Comparison of ENCODE assay signal across 1 cellular context in the genomic region with DNA sequence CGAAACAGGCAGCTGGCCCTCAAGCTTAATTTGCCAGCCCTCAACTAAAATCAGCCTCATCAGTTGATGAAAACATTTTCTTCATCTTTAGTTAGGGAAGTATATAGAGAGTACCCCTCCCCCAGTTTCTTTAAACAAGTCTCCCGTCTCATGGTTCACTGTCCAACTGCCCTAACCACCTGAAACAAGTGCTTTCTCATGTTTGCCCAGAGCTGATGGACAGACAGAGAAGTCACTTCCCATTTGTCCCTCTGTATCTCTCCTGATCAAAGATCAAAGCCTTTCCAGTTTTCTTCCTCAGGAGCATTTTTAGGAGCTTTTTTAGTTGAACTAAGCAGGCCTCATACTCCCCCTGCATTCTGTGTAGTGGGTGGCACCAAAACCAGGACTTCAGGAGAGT.
A peak's percentile ranks its signal among the peaks of the same experiment; 100 is the strongest.
TF ChIP-seq lines count a peak whose summit lies in the region.

No MANE protein-coding gene starts in this region.

TF ChIP-seq in HepG2, 621 proteins besides CTCF, POLR2A, EP300 and RAD21 (continued from another document and continues in another):
- TF ChIP-seq, protein P1, sequence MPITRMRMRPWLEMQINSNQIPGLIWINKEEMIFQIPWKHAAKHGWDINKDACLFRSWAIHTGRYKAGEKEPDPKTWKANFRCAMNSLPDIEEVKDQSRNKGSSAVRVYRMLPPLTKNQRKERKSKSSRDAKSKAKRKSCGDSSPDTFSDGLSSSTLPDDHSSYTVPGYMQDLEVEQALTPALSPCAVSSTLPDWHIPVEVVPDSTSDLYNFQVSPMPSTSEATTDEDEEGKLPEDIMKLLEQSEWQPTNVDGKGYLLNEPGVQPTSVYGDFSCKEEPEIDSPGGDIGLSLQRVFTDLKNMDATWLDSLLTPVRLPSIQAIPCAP (CRISPR knock-in tag; IDR thresholded peaks at IDR 0.05; ENCODE audit: low read depth): no peak
- TF ChIP-seq ISL2 (CRISPR knock-in tag; IDR thresholded peaks at IDR 0.05) (peak; percentile 61), ZBTB42 (CRISPR knock-in tag; IDR thresholded peaks at IDR 0.05) (no peak), ZNF614 (CRISPR knock-in tag; IDR thresholded peaks at IDR 0.05; ENCODE audit: borderline replicate concordance) (no peak), SP140L (CRISPR knock-in tag; IDR thresholded peaks at IDR 0.05; ENCODE audit: borderline replicate concordance) (0 out of 2 replicates have a peak, but pooled peaks have one; percentile 48), SOX13 (IDR thresholded peaks at IDR 0.05) (no peak), SOX13 (CRISPR knock-in tag; conservative IDR thresholded peaks at IDR 0.05 in 1 of 2, IDR thresholded peaks at IDR 0.05 in 1 of 2) (peak in 1 of 2 experiments; percentile 55; a peak in 2 of 4 replicates), ZNF841 (CRISPR knock-in tag; IDR thresholded peaks at IDR 0.05; ENCODE audit: borderline replicate concordance) (no peak), ZNF501 (CRISPR knock-in tag; IDR thresholded peaks at IDR 0.05) (no peak), TGIF2 (CRISPR knock-in tag; IDR thresholded peaks at IDR 0.05) (no peak), ZNF644 (CRISPR knock-in tag; IDR thresholded peaks at IDR 0.05; ENCODE audit: low read depth) (no peak), NPAS2 (CRISPR knock-in tag; IDR thresholded peaks at IDR 0.05; ENCODE audit: borderline replicate concordance) (no peak), MEIS1 (CRISPR knock-in tag; IDR thresholded peaks at IDR 0.05; ENCODE audit: borderline replicate concordance) (no peak), CHD2 (IDR thresholded peaks at IDR 0.05; ENCODE audit: low read depth, low read length) (no peak), ZFP62 (CRISPR knock-in tag; IDR thresholded peaks at IDR 0.05) (no peak), ZNF446 (CRISPR knock-in tag; IDR thresholded peaks at IDR 0.05) (no peak), U2AF1 (optimal IDR thresholded peaks at IDR 0.05; ENCODE audit: low read depth, low read length) (no peak), ZNF724P (CRISPR knock-in tag; IDR thresholded peaks at IDR 0.05; ENCODE audit: borderline replicate concordance) (no peak), SALL1 (CRISPR knock-in tag; IDR thresholded peaks at IDR 0.05) (peak; percentile 21; the same call in 1 of the 2 replicates), MYNN (CRISPR knock-in tag; IDR thresholded peaks at IDR 0.05; ENCODE audit: low read depth) (no peak), HNF4A (CRISPR knock-in tag; IDR thresholded peaks at IDR 0.05) (peak; percentile 79), NFIB (CRISPR knock-in tag; IDR thresholded peaks at IDR 0.05; ENCODE audit: borderline replicate concordance) (no peak), ZNF354B (CRISPR knock-in tag; IDR thresholded peaks at IDR 0.05) (no peak), PCBP2 (optimal IDR thresholded peaks at IDR 0.05; ENCODE audit: low read depth, low read length, poor library complexity, severe bottlenecking) (no peak), SIX1 (CRISPR knock-in tag; IDR thresholded peaks at IDR 0.05; ENCODE audit: borderline replicate concordance) (no peak), RBAK (CRISPR knock-in tag; IDR thresholded peaks at IDR 0.05) (no peak), SSRP1 (CRISPR knock-in tag; IDR thresholded peaks at IDR 0.05) (no peak), KDM2A (CRISPR knock-in tag; IDR thresholded peaks at IDR 0.05; ENCODE audit: borderline replicate concordance, low read depth) (no peak), ZNF556 (CRISPR knock-in tag; IDR thresholded peaks at IDR 0.05; ENCODE audit: borderline replicate concordance) (no peak), TCF12 (IDR thresholded peaks at IDR 0.05) (no peak), TCF12 (CRISPR knock-in tag; IDR thresholded peaks at IDR 0.05) (no peak), ZNF205 (CRISPR knock-in tag; IDR thresholded peaks at IDR 0.05) (no peak), ZFX (CRISPR knock-in tag; IDR thresholded peaks at IDR 0.05; ENCODE audit: low read depth) (0 out of 2 replicates have a peak, but pooled peaks have one; percentile 21), KAT2B (IDR thresholded peaks at IDR 0.05; ENCODE audit: borderline replicate concordance, low read depth, low read length) (no peak), ESRRA (CRISPR knock-in tag; IDR thresholded peaks at IDR 0.05; ENCODE audit: low read depth) (no peak), SOX6 (IDR thresholded peaks at IDR 0.05) (no peak), SOX6 (CRISPR knock-in tag; IDR thresholded peaks at IDR 0.05) (peak; percentile 65)
- TF ChIP-seq, protein P2, sequence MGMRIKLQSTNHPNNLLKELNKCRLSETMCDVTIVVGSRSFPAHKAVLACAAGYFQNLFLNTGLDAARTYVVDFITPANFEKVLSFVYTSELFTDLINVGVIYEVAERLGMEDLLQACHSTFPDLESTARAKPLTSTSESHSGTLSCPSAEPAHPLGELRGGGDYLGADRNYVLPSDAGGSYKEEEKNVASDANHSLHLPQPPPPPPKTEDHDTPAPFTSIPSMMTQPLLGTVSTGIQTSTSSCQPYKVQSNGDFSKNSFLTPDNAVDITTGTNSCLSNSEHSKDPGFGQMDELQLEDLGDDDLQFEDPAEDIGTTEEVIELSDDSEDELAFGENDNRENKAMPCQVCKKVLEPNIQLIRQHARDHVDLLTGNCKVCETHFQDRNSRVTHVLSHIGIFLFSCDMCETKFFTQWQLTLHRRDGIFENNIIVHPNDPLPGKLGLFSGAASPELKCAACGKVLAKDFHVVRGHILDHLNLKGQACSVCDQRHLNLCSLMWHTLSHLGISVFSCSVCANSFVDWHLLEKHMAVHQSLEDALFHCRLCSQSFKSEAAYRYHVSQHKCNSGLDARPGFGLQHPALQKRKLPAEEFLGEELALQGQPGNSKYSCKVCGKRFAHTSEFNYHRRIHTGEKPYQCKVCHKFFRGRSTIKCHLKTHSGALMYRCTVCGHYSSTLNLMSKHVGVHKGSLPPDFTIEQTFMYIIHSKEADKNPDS (CRISPR knock-in tag; IDR thresholded peaks at IDR 0.05): no peak
- TF ChIP-seq, protein P3, sequence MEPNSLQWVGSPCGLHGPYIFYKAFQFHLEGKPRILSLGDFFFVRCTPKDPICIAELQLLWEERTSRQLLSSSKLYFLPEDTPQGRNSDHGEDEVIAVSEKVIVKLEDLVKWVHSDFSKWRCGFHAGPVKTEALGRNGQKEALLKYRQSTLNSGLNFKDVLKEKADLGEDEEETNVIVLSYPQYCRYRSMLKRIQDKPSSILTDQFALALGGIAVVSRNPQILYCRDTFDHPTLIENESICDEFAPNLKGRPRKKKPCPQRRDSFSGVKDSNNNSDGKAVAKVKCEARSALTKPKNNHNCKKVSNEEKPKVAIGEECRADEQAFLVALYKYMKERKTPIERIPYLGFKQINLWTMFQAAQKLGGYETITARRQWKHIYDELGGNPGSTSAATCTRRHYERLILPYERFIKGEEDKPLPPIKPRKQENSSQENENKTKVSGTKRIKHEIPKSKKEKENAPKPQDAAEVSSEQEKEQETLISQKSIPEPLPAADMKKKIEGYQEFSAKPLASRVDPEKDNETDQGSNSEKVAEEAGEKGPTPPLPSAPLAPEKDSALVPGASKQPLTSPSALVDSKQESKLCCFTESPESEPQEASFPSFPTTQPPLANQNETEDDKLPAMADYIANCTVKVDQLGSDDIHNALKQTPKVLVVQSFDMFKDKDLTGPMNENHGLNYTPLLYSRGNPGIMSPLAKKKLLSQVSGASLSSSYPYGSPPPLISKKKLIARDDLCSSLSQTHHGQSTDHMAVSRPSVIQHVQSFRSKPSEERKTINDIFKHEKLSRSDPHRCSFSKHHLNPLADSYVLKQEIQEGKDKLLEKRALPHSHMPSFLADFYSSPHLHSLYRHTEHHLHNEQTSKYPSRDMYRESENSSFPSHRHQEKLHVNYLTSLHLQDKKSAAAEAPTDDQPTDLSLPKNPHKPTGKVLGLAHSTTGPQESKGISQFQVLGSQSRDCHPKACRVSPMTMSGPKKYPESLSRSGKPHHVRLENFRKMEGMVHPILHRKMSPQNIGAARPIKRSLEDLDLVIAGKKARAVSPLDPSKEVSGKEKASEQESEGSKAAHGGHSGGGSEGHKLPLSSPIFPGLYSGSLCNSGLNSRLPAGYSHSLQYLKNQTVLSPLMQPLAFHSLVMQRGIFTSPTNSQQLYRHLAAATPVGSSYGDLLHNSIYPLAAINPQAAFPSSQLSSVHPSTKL (CRISPR knock-in tag; IDR thresholded peaks at IDR 0.05): peak; percentile 43; the same call in 1 of the 2 replicates
- TF ChIP-seq, protein P4, sequence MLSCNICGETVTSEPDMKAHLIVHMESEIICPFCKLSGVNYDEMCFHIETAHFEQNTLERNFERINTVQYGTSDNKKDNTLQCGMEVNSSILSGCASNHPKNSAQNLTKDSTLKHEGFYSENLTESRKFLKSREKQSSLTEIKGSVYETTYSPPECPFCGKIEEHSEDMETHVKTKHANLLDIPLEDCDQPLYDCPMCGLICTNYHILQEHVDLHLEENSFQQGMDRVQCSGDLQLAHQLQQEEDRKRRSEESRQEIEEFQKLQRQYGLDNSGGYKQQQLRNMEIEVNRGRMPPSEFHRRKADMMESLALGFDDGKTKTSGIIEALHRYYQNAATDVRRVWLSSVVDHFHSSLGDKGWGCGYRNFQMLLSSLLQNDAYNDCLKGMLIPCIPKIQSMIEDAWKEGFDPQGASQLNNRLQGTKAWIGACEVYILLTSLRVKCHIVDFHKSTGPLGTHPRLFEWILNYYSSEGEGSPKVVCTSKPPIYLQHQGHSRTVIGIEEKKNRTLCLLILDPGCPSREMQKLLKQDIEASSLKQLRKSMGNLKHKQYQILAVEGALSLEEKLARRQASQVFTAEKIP (CRISPR knock-in tag; IDR thresholded peaks at IDR 0.05; ENCODE audit: borderline replicate concordance): no peak
- TF ChIP-seq, protein P5, sequence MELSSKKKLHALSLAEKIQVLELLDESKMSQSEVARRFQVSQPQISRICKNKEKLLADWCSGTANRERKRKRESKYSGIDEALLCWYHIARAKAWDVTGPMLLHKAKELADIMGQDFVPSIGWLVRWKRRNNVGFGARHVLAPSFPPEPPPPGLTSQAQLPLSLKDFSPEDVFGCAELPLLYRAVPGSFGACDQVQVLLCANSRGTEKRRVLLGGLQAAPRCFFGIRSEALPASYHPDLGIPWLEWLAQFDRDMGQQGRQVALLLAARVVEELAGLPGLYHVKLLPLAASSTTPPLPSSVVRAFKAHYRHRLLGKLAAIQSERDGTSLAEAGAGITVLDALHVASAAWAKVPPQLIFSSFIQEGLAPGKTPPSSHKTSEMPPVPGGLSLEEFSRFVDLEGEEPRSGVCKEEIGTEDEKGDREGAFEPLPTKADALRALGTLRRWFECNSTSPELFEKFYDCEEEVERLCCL (CRISPR knock-in tag; IDR thresholded peaks at IDR 0.05; ENCODE audit: borderline replicate concordance): no peak
- TF ChIP-seq, protein P6, sequence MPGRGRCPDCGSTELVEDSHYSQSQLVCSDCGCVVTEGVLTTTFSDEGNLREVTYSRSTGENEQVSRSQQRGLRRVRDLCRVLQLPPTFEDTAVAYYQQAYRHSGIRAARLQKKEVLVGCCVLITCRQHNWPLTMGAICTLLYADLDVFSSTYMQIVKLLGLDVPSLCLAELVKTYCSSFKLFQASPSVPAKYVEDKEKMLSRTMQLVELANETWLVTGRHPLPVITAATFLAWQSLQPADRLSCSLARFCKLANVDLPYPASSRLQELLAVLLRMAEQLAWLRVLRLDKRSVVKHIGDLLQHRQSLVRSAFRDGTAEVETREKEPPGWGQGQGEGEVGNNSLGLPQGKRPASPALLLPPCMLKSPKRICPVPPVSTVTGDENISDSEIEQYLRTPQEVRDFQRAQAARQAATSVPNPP (CRISPR knock-in tag; IDR thresholded peaks at IDR 0.05): no peak
- TF ChIP-seq, protein P7, sequence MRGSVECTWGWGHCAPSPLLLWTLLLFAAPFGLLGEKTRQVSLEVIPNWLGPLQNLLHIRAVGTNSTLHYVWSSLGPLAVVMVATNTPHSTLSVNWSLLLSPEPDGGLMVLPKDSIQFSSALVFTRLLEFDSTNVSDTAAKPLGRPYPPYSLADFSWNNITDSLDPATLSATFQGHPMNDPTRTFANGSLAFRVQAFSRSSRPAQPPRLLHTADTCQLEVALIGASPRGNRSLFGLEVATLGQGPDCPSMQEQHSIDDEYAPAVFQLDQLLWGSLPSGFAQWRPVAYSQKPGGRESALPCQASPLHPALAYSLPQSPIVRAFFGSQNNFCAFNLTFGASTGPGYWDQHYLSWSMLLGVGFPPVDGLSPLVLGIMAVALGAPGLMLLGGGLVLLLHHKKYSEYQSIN (CRISPR knock-in tag; IDR thresholded peaks at IDR 0.05; ENCODE audit: borderline replicate concordance): no peak
- TF ChIP-seq, protein P8, sequence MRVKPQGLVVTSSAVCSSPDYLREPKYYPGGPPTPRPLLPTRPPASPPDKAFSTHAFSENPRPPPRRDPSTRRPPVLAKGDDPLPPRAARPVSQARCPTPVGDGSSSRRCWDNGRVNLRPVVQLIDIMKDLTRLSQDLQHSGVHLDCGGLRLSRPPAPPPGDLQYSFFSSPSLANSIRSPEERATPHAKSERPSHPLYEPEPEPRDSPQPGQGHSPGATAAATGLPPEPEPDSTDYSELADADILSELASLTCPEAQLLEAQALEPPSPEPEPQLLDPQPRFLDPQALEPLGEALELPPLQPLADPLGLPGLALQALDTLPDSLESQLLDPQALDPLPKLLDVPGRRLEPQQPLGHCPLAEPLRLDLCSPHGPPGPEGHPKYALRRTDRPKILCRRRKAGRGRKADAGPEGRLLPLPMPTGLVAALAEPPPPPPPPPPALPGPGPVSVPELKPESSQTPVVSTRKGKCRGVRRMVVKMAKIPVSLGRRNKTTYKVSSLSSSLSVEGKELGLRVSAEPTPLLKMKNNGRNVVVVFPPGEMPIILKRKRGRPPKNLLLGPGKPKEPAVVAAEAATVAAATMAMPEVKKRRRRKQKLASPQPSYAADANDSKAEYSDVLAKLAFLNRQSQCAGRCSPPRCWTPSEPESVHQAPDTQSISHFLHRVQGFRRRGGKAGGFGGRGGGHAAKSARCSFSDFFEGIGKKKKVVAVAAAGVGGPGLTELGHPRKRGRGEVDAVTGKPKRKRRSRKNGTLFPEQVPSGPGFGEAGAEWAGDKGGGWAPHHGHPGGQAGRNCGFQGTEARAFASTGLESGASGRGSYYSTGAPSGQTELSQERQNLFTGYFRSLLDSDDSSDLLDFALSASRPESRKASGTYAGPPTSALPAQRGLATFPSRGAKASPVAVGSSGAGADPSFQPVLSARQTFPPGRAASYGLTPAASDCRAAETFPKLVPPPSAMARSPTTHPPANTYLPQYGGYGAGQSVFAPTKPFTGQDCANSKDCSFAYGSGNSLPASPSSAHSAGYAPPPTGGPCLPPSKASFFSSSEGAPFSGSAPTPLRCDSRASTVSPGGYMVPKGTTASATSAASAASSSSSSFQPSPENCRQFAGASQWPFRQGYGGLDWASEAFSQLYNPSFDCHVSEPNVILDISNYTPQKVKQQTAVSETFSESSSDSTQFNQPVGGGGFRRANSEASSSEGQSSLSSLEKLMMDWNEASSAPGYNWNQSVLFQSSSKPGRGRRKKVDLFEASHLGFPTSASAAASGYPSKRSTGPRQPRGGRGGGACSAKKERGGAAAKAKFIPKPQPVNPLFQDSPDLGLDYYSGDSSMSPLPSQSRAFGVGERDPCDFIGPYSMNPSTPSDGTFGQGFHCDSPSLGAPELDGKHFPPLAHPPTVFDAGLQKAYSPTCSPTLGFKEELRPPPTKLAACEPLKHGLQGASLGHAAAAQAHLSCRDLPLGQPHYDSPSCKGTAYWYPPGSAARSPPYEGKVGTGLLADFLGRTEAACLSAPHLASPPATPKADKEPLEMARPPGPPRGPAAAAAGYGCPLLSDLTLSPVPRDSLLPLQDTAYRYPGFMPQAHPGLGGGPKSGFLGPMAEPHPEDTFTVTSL (CRISPR knock-in tag; IDR thresholded peaks at IDR 0.05; ENCODE audit: borderline replicate concordance): no peak
- TF ChIP-seq, protein P9, sequence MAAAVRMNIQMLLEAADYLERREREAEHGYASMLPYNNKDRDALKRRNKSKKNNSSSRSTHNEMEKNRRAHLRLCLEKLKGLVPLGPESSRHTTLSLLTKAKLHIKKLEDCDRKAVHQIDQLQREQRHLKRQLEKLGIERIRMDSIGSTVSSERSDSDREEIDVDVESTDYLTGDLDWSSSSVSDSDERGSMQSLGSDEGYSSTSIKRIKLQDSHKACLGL (CRISPR knock-in tag; IDR thresholded peaks at IDR 0.05): no peak
